In the genomic region with DNA sequence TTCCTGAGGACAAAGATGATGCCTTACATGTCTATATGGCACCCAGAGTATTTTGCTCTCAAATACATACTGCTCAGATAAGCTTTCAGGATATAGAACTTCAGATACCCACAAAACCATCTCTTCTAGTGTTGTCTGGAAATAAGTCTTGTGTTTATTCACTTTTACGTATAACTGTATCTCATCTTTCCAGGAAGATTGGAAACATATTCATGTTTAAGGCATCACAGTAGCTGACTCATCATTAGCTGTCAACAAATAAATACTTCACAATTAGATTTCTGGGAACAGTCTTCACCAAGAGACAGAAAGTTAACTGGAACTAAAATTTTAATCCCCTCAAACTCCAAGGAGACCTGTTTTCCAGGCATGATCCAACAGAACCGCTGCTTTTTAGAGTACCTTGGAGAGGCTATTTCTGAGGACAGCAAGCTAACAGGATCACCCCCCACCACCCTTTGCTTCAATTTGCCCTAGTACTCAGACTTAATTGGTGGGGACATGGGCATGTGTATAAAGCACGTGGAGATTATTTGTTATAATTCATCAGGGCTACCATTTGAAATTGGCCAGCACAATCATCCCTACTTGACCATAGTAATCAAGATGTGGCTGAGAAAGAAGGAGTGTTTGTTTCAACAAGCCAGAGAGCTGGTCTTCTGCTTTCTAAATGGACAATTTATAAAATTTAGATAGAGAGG, we compare ENCODE assay signal across 1 cellular context.
TF ChIP-seq lines count a peak whose summit lies in the region.

No MANE protein-coding gene starts in this region.

TF ChIP-seq in SK-N-SH, 30 proteins besides CTCF, POLR2A, EP300 and RAD21:
- TF ChIP-seq POLR2AphosphoS5 (IDR thresholded peaks at IDR 0.05; ENCODE audit: low read depth, low read length) (peak; percentile 42; the same call in 1 of the 2 replicates), FOSL2 (IDR thresholded peaks at IDR 0.05; ENCODE audit: borderline replicate concordance, low read depth) (peak; percentile 89), TCF12 (IDR thresholded peaks at IDR 0.05) (peak; percentile 87), SIN3A (IDR thresholded peaks at IDR 0.05; ENCODE audit: borderline replicate concordance, low read depth, low read length) (no peak), YY1 (IDR thresholded peaks at IDR 0.05; ENCODE audit: low read depth) (no peak), TAF1 (IDR thresholded peaks at IDR 0.05; ENCODE audit: borderline replicate concordance, low read depth, low read length) (no peak), SMC3 (IDR thresholded peaks at IDR 0.05; ENCODE audit: low read depth, low read length) (no peak), FOXJ3 (CRISPR knock-in tag; IDR thresholded peaks at IDR 0.05) (no peak), RCOR1 (IDR thresholded peaks at IDR 0.05; ENCODE audit: low read length) (no peak), RFX5 (IDR thresholded peaks at IDR 0.05; ENCODE audit: low read length) (no peak), GABPA (IDR thresholded peaks at IDR 0.05; ENCODE audit: low read depth) (no peak), FOXM1 (IDR thresholded peaks at IDR 0.05; ENCODE audit: low read depth) (0 out of 2 replicates have a peak, but pooled peaks have one; percentile 26), ELF1 (IDR thresholded peaks at IDR 0.05) (no peak), JUND (IDR thresholded peaks at IDR 0.05) (peak; percentile 87), MEF2A (IDR thresholded peaks at IDR 0.05; ENCODE audit: borderline replicate concordance, low read depth) (no peak), EZH2phosphoT487 (IDR thresholded peaks at IDR 0.05; ENCODE audit: borderline replicate concordance, low read depth) (no peak), NRF1 (IDR thresholded peaks at IDR 0.05; ENCODE audit: low read depth, low read length) (no peak), RXRA (IDR thresholded peaks at IDR 0.05; ENCODE audit: borderline replicate concordance, low read depth) (peak; percentile 46; the same call in 1 of the 2 replicates), GATA2 (CRISPR knock-in tag; IDR thresholded peaks at IDR 0.05) (no peak), CHD2 (IDR thresholded peaks at IDR 0.05; ENCODE audit: low read length, partially characterized antibody) (no peak), NFIC (IDR thresholded peaks at IDR 0.05; ENCODE audit: borderline replicate concordance) (peak; percentile 57; the same call in 1 of the 2 replicates), TEAD4 (IDR thresholded peaks at IDR 0.05; ENCODE audit: borderline replicate concordance, insufficient read depth) (0 out of 2 replicates have a peak, but pooled peaks have one; percentile 16), MXI1 (IDR thresholded peaks at IDR 0.05; ENCODE audit: low read depth, low read length) (no peak)
- TF ChIP-seq, protein P1, sequence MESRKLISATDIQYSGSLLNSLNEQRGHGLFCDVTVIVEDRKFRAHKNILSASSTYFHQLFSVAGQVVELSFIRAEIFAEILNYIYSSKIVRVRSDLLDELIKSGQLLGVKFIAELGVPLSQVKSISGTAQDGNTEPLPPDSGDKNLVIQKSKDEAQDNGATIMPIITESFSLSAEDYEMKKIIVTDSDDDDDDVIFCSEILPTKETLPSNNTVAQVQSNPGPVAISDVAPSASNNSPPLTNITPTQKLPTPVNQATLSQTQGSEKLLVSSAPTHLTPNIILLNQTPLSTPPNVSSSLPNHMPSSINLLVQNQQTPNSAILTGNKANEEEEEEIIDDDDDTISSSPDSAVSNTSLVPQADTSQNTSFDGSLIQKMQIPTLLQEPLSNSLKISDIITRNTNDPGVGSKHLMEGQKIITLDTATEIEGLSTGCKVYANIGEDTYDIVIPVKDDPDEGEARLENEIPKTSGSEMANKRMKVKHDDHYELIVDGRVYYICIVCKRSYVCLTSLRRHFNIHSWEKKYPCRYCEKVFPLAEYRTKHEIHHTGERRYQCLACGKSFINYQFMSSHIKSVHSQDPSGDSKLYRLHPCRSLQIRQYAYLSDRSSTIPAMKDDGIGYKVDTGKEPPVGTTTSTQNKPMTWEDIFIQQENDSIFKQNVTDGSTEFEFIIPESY (IDR thresholded peaks at IDR 0.05; ENCODE audit: borderline replicate concordance, low read depth) = no peak
- TF ChIP-seq, protein P2, sequence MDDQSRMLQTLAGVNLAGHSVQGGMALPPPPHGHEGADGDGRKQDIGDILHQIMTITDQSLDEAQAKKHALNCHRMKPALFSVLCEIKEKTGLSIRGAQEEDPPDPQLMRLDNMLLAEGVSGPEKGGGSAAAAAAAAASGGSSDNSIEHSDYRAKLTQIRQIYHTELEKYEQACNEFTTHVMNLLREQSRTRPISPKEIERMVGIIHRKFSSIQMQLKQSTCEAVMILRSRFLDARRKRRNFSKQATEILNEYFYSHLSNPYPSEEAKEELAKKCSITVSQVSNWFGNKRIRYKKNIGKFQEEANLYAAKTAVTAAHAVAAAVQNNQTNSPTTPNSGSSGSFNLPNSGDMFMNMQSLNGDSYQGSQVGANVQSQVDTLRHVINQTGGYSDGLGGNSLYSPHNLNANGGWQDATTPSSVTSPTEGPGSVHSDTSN (IDR thresholded peaks at IDR 0.05) = peak; percentile 83
- TF ChIP-seq, protein P3, sequence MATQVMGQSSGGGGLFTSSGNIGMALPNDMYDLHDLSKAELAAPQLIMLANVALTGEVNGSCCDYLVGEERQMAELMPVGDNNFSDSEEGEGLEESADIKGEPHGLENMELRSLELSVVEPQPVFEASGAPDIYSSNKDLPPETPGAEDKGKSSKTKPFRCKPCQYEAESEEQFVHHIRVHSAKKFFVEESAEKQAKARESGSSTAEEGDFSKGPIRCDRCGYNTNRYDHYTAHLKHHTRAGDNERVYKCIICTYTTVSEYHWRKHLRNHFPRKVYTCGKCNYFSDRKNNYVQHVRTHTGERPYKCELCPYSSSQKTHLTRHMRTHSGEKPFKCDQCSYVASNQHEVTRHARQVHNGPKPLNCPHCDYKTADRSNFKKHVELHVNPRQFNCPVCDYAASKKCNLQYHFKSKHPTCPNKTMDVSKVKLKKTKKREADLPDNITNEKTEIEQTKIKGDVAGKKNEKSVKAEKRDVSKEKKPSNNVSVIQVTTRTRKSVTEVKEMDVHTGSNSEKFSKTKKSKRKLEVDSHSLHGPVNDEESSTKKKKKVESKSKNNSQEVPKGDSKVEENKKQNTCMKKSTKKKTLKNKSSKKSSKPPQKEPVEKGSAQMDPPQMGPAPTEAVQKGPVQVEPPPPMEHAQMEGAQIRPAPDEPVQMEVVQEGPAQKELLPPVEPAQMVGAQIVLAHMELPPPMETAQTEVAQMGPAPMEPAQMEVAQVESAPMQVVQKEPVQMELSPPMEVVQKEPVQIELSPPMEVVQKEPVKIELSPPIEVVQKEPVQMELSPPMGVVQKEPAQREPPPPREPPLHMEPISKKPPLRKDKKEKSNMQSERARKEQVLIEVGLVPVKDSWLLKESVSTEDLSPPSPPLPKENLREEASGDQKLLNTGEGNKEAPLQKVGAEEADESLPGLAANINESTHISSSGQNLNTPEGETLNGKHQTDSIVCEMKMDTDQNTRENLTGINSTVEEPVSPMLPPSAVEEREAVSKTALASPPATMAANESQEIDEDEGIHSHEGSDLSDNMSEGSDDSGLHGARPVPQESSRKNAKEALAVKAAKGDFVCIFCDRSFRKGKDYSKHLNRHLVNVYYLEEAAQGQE (IDR thresholded peaks at IDR 0.05; ENCODE audit: low read depth, low read length) = no peak
- TF ChIP-seq, protein P4, sequence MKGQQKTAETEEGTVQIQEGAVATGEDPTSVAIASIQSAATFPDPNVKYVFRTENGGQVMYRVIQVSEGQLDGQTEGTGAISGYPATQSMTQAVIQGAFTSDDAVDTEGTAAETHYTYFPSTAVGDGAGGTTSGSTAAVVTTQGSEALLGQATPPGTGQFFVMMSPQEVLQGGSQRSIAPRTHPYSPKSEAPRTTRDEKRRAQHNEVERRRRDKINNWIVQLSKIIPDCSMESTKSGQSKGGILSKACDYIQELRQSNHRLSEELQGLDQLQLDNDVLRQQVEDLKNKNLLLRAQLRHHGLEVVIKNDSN (IDR thresholded peaks at IDR 0.05; ENCODE audit: borderline replicate concordance, low read depth) = 0 out of 2 replicates have a peak, but pooled peaks have one; percentile 13
- TF ChIP-seq, protein P5, sequence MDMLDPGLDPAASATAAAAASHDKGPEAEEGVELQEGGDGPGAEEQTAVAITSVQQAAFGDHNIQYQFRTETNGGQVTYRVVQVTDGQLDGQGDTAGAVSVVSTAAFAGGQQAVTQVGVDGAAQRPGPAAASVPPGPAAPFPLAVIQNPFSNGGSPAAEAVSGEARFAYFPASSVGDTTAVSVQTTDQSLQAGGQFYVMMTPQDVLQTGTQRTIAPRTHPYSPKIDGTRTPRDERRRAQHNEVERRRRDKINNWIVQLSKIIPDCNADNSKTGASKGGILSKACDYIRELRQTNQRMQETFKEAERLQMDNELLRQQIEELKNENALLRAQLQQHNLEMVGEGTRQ (IDR thresholded peaks at IDR 0.05; ENCODE audit: borderline replicate concordance, low read depth, low read length) = no peak
- TF ChIP-seq, protein P6, sequence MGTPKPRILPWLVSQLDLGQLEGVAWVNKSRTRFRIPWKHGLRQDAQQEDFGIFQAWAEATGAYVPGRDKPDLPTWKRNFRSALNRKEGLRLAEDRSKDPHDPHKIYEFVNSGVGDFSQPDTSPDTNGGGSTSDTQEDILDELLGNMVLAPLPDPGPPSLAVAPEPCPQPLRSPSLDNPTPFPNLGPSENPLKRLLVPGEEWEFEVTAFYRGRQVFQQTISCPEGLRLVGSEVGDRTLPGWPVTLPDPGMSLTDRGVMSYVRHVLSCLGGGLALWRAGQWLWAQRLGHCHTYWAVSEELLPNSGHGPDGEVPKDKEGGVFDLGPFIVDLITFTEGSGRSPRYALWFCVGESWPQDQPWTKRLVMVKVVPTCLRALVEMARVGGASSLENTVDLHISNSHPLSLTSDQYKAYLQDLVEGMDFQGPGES (IDR thresholded peaks at IDR 0.05; ENCODE audit: low read depth, low read length) = no peak
- TF ChIP-seq, protein P7, sequence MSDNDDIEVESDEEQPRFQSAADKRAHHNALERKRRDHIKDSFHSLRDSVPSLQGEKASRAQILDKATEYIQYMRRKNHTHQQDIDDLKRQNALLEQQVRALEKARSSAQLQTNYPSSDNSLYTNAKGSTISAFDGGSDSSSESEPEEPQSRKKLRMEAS (IDR thresholded peaks at IDR 0.05; ENCODE audit: low read depth) = peak; percentile 33; the same call in 1 of the 2 replicates
